8 cellular contexts compared by ENCODE assay signal in the genomic region with DNA sequence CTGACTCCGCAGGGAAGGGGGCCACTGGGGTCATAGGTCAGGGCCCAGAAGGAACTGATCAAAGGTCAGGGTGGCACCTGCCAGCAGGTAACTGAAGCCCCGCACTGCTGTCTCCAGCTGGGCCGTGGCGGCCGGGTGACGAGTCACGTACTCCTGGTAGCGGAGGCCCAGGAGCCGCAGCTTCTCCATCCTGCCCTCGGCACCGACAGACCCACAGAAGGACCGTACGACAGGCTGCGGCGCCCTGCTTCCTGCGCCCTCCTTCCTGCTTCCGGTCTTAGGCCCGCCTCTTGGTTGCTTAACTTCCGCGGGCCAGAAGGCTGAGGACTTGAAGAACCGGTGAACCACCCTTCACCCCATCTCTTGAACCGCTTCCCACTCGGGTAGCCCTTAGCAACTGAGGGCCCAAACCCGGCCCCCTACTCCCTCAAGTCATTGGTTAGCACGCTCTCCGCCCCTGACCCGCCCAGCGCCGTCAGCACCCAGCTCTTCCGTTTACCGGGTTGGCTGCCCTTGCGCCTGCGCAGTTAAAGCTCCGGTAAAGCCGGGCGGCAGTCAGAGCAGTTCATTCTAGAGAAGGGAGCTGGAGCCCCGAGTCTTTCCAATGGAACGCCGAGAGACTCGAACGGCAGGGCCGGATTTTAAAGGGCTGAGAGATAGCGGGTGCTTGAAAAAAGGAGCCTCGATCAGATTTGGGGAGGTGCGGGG. TPM values are rescaled to one million over a fixed set of nuclear protein-coding genes. Genes with fewer than 3 reads are reported as not detected.
DNase-seq lines count a peak whose midpoint lies in the region; ATAC-seq and TF ChIP-seq lines count a peak whose summit lies in the region.

A gene (minus strand): TSS at position 255 of the 708 bp plus-strand sequence. CDS start 66 bp downstream, at position 189.

- intact Hi-C loops in left ventricle myocardium inferior (cut with micrococcal nuclease) = no loop called here

- peak within 1 kb of the TSS; percentile 80 for H3K4me3 ChIP-seq in left ventricle myocardium inferior

- peak within 1 kb of the TSS; percentile 86 for H3K4me3 Mint-ChIP-seq in T-helper 1 cell treated with Interleukin-12 subunit alpha and Interleukin-12 subunit beta and Interleukin-4 antibody, amounts not matched to agents 30 μg/mL and 1 μg/mL, for 36 hours
- H3K4me3 Mint-ChIP-seq in progenitor cell of endocrine pancreas (ENCODE audit: low read depth) = peak within 1 kb of the TSS; percentile 95

- peaks cover 18% of the 10 kb centered on the region for H3K27me3 ChIP-seq in left ventricle myocardium inferior (ENCODE audit: low read depth)

- DNase-seq in GM13977 (ENCODE audit: low spot score) = peak; percentile 99
- peak; percentile 93 for DNase-seq in NCI-H1694 (lab: John Stamatoyannopoulos, UW)
- peak; percentile 97 for DNase-seq in amniotic stem cell (lab: John Stamatoyannopoulos, UW)
- peak; percentile 96 for DNase-seq in left ventricle myocardium inferior
- peak; percentile 85 for DNase-seq in progenitor cell of endocrine pancreas (ENCODE audit: low spot score, unreplicated experiment)
- peak; percentile 98 for DNase-seq in ureter (ENCODE audit: low spot score)

- no peaks in the 10 kb centered on the region for H3K9me3 ChIP-seq in left ventricle myocardium inferior (replicated peaks)

- TF ChIP-seq CTCF in GM13977 (IDR thresholded peaks at IDR 0.05; ENCODE audit: extremely low read depth, insufficient read depth, missing control alignments) (no peak), left ventricle myocardium inferior (IDR thresholded peaks at IDR 0.05; ENCODE audit: borderline replicate concordance) (no peak), progenitor cell of endocrine pancreas (IDR thresholded peaks at IDR 0.05; ENCODE audit: unreplicated experiment) (no peak)

- H3K4me1 ChIP-seq in left ventricle myocardium inferior = peaks cover 51% of the 10 kb centered on the region

- peaks cover 13% of the 10 kb centered on the region for H3K4me1 Mint-ChIP-seq in T-helper 1 cell treated with Interleukin-12 subunit alpha and Interleukin-12 subunit beta and Interleukin-4 antibody, amounts not matched to agents 30 μg/mL and 1 μg/mL, for 36 hours (ENCODE audit: low read depth)
- H3K4me1 Mint-ChIP-seq in progenitor cell of endocrine pancreas (ENCODE audit: low read depth) = peaks cover 22% of the 10 kb centered on the region

- in situ Hi-C loops in GM13977 (cut with MboI; ENCODE audit: low pct_unique_long_range_greater_than_20kb, low sequenced_read_pairs, unreplicated experiment) = no loop called here

- H3K9me3 Mint-ChIP-seq in T-helper 1 cell treated with Interleukin-12 subunit alpha and Interleukin-12 subunit beta and Interleukin-4 antibody, amounts not matched to agents 30 μg/mL and 1 μg/mL, for 36 hours = no peaks in the 10 kb centered on the region
- H3K9me3 Mint-ChIP-seq in progenitor cell of endocrine pancreas (ENCODE audit: low read depth) = no peaks in the 10 kb centered on the region

- peak; percentile 92 for ATAC-seq in HG02884 (IDR thresholded peaks at IDR 0.05; ENCODE audit: unreplicated experiment)

- peaks cover 12% of the 10 kb centered on the region for H3K27me3 Mint-ChIP-seq in T-helper 1 cell treated with Interleukin-12 subunit alpha and Interleukin-12 subunit beta and Interleukin-4 antibody, amounts not matched to agents 30 μg/mL and 1 μg/mL, for 36 hours (ENCODE audit: low read depth)
- no peaks in the 10 kb centered on the region for H3K27me3 Mint-ChIP-seq in progenitor cell of endocrine pancreas

- peaks cover 34% of the 10 kb centered on the region for H3K36me3 ChIP-seq in left ventricle myocardium inferior

- H3K27ac ChIP-seq in left ventricle myocardium inferior (replicated peaks) = peak within 1 kb of the TSS; percentile 92

- H3K36me3 Mint-ChIP-seq in T-helper 1 cell treated with Interleukin-12 subunit alpha and Interleukin-12 subunit beta and Interleukin-4 antibody, amounts not matched to agents 30 μg/mL and 1 μg/mL, for 36 hours (ENCODE audit: low read depth) = peaks cover 8% of the 10 kb centered on the region
- H3K36me3 Mint-ChIP-seq in progenitor cell of endocrine pancreas (ENCODE audit: insufficient read depth) = no peaks in the 10 kb centered on the region

- H3K27ac Mint-ChIP-seq in T-helper 1 cell treated with Interleukin-12 subunit alpha and Interleukin-12 subunit beta and Interleukin-4 antibody, amounts not matched to agents 30 μg/mL and 1 μg/mL, for 36 hours = peak within 1 kb of the TSS; percentile 96
- H3K27ac Mint-ChIP-seq in progenitor cell of endocrine pancreas = peak within 1 kb of the TSS; percentile 98

RNA-seq across cellular contexts. Expression of the gene that starts here (rescaled TPM):
- total RNA-seq in left ventricle myocardium inferior (10.9 TPM), progenitor cell of endocrine pancreas (28.0 and 34.6 TPM in 2 replicates), ureter (29.1 TPM)

Comparison
In these comparisons a context has a peak if more than half of its experiments do, and no peak if none do; other contexts are left out.
1. Peak in every context shown above with its lines: DNase-seq, ATAC-seq, H3K4me3 ChIP-seq and H3K27ac ChIP-seq.